In genomic region chr5:149827501-149827990, GRCh38 we compare ENCODE assay signal across 14 cellular contexts.
DNase-seq lines count a peak whose midpoint lies in the region; ATAC-seq and TF ChIP-seq lines count a peak whose summit lies in the region.
"Had no signal": no experiment of that assay in that cellular context is flagged by ENCODE, and none has a peak within 500 bp of the region (broad histone marks: within the 10 kb centered on the region; RNA-seq: fewer than 3 reads in every experiment).

No MANE protein-coding gene starts in this region.

- CTCF ChIA-PET in RWPE1 (lab: Yijun Ruan, JAX) (interaction anchor here (0.6 to 12.9 kb wide), 12 partner anchors 10 to 435 kb away, joined by 3 to 130 read pairs (median 6); no protein-coding TSS in a partner anchor), WTC11 (lab: Charles Lee) (interaction anchor here (0.7 to 17.9 kb wide), 18 partner anchors 10 to 230 kb away, joined by 3 to 298 read pairs (median 5); partner anchors contain the start of gene SLC26A2)

- no peak overlapping the region for H3K4ac ChIP-seq in trophoblast cell (ENCODE audit: low read depth, low read length)

- peak overlapping the region; percentile 65 for H3K14ac ChIP-seq in trophoblast cell (ENCODE audit: low read length)

- H3K4me2 ChIP-seq in trophoblast cell (ENCODE audit: low read length): no peak overlapping the region
- H3K4me2 ChIP-seq: KMS-11, PC-9 had no signal

- H4K91ac ChIP-seq in trophoblast cell (ENCODE audit: low read depth, low read length): peak overlapping the region; percentile 88

- peak overlapping the region; percentile 47 for H4K8ac ChIP-seq in trophoblast cell (ENCODE audit: low read depth, low read length)

- no peak overlapping the region for H3K9ac ChIP-seq in trophoblast cell (ENCODE audit: low read length)
- H3K9ac ChIP-seq: KMS-11 had no signal

- no peaks in the 10 kb centered on the region for H3K36me3 Mint-ChIP-seq in brain
- H3K36me3 Mint-ChIP-seq in stimulated activated memory B cell treated with anti-CD40 and anti-IgM and Interleukin-4, amounts not matched to agents 10 μg/mL and 1 μg/mL and 100 μg/mL, for 72 hours: peaks cover 36% of the 10 kb centered on the region
- H3K36me3 Mint-ChIP-seq in WTC11: peaks cover 7% of the 10 kb centered on the region

- H3K27ac ChIP-seq in RWPE1 (peak overlapping the region; percentile 51), trophoblast cell (ENCODE audit: low read depth, low read length) (peak overlapping the region; percentile 36), body of pancreas (no peak overlapping the region)
- H3K27ac ChIP-seq: KMS-11, PC-9 had no signal

- H3K4me1 Mint-ChIP-seq in brain (peaks cover 45% of the 10 kb centered on the region), WTC11 (peaks cover 13% of the 10 kb centered on the region)
- H3K4me1 Mint-ChIP-seq in stimulated activated memory B cell treated with anti-CD40 and anti-IgM and Interleukin-4, amounts not matched to agents 10 μg/mL and 1 μg/mL and 100 μg/mL, for 72 hours: peaks cover 19% of the 10 kb centered on the region

- peak overlapping the region; percentile 82 for H2BK120ac ChIP-seq in trophoblast cell (ENCODE audit: insufficient read depth, low read length, poor library complexity)

- POLR2A ChIA-PET in RWPE1 (lab: Yijun Ruan, JAX; ENCODE audit: low non-redundant PET) (no interaction called here), WTC11 (lab: Charles Lee) (interaction anchor here (0.7 kb wide), 1 partner anchor 171 kb away, joined by 3 read pairs; no protein-coding TSS in a partner anchor)

- no CpG with 5 or more reads among the region's 6 CpGs for WGBS in trophoblast cell (ENCODE audit: extremely low coverage, insufficient coverage, insufficient read length)
- WGBS in body of pancreas, 2 donors: 91 to 94% methylated on average over 5 to 6 of the region's 6 CpGs

- H3K4me3 ChIP-seq in trophoblast cell (ENCODE audit: low read depth, low read length) (no peak overlapping the region), body of pancreas (no peak overlapping the region)
- H3K4me3 ChIP-seq: PC-9 had no signal

- H3K9me3 ChIP-seq in trophoblast cell (ENCODE audit: insufficient read depth, low read depth, low read length) (no peaks in the 10 kb centered on the region), body of pancreas (no peaks in the 10 kb centered on the region)

- no peak overlapping the region for H3K4me3 Mint-ChIP-seq in brain
- no peak overlapping the region for H3K4me3 Mint-ChIP-seq in stimulated activated memory B cell treated with anti-CD40 and anti-IgM and Interleukin-4, amounts not matched to agents 10 μg/mL and 1 μg/mL and 100 μg/mL, for 72 hours
- no peak overlapping the region for H3K4me3 Mint-ChIP-seq in WTC11
- H3K4me3 Mint-ChIP-seq: H9 had no signal

- no peak overlapping the region for H2AFZ ChIP-seq in trophoblast cell (ENCODE audit: insufficient read depth, low read length, poor library complexity)
- H2AFZ ChIP-seq: PC-9 had no signal

- H3K9me3 Mint-ChIP-seq in brain (no peaks in the 10 kb centered on the region), WTC11 (no peaks in the 10 kb centered on the region)
- no peaks in the 10 kb centered on the region for H3K9me3 Mint-ChIP-seq in stimulated activated memory B cell treated with anti-CD40 and anti-IgM and Interleukin-4, amounts not matched to agents 10 μg/mL and 1 μg/mL and 100 μg/mL, for 72 hours
- H3K9me3 Mint-ChIP-seq: H9 had no signal

- intact Hi-C loops in body of pancreas (cut with DNase I): no loop called here

- H3K79me1 ChIP-seq in trophoblast cell (ENCODE audit: low read length): peaks cover 10% of the 10 kb centered on the region

- H4K12ac ChIP-seq in trophoblast cell (ENCODE audit: low read depth, low read length): no peak overlapping the region

- TF ChIP-seq POLR2A in body of pancreas (IDR thresholded peaks at IDR 0.05): no peak

- H3K36me3 ChIP-seq in trophoblast cell (ENCODE audit: control insufficient read depth in 1 of 2, insufficient read depth in 2 of 2, low read length in 2 of 2) (no peaks in the 10 kb centered on the region), body of pancreas (replicated peaks in 1 of 2; ENCODE audit: insufficient read depth in 1 of 2, low read depth in 2 of 2) (no peaks in the 10 kb centered on the region)

- H3K4me1 ChIP-seq in trophoblast cell (ENCODE audit: control insufficient read depth in 1 of 2, insufficient read depth in 2 of 2, low read length in 2 of 2) (peaks cover 15 to 21% of the 10 kb centered on the region in 2 experiments), body of pancreas (no peaks in the 10 kb centered on the region)

- no peak overlapping the region for H3K18ac ChIP-seq in trophoblast cell (ENCODE audit: low read length)

- H2AK5ac ChIP-seq in trophoblast cell (ENCODE audit: low read length): no peak overlapping the region

- H3K27me3 ChIP-seq in trophoblast cell (ENCODE audit: insufficient read depth, low read length) (no peaks in the 10 kb centered on the region), body of pancreas (no peaks in the 10 kb centered on the region)

- DNase-seq in RWPE1 (ENCODE audit: low spot score) (no peak), trophoblast cell (peak; percentile 94 to 98), inferior parietal cortex (ENCODE audit: extremely low spot score) (no peak), body of pancreas (no peak), WTC11 (ENCODE audit: low spot score) (no peak)
- DNase-seq: COR-L47, DMS153, H9, NCI-H1436 treated with DMSO at 0.1 percent for 48 hours, NCI-H510A, PC-9 had no signal

- H3K79me2 ChIP-seq in trophoblast cell (ENCODE audit: control insufficient read depth, insufficient read depth, low read length, poor library complexity): peaks cover 4% of the 10 kb centered on the region

- peak overlapping the region; percentile 91 for H2BK12ac ChIP-seq in trophoblast cell (ENCODE audit: low read length)

- peak overlapping the region; percentile 73 for H2BK5ac ChIP-seq in trophoblast cell (ENCODE audit: low read depth, low read length, poor library complexity)

- H3K27ac Mint-ChIP-seq in brain: peak overlapping the region in 3 of 5 experiments; percentile 30 to 75 (median 62)
- peak overlapping the region; percentile 53 for H3K27ac Mint-ChIP-seq in stimulated activated memory B cell treated with anti-CD40 and anti-IgM and Interleukin-4, amounts not matched to agents 10 μg/mL and 1 μg/mL and 100 μg/mL, for 72 hours
- H3K27ac Mint-ChIP-seq in WTC11: no peak overlapping the region
- H3K27ac Mint-ChIP-seq: H9 had no signal

- no peak for TF ChIP-seq CTCF in RWPE1 (conservative IDR thresholded peaks at IDR 0.05; ENCODE audit: low read depth)
- TF ChIP-seq CTCF in brain (conservative IDR thresholded peaks at IDR 0.05): no peak
- no peak for TF ChIP-seq CTCF in body of pancreas (IDR thresholded peaks at IDR 0.05)
- TF ChIP-seq CTCF in WTC11 (IDR thresholded peaks at IDR 0.05): no peak

- H3K23ac ChIP-seq in trophoblast cell (ENCODE audit: low read length): no peak overlapping the region

- no peak for ATAC-seq in stimulated activated memory B cell treated with anti-CD40 and anti-IgM and Interleukin-4, amounts not matched to agents 10 μg/mL and 1 μg/mL and 100 μg/mL, for 72 hours
- ATAC-seq in body of pancreas: no peak
- ATAC-seq in WTC11: no peak

- peaks cover 5% of the 10 kb centered on the region for H3K27me3 Mint-ChIP-seq in brain
- H3K27me3 Mint-ChIP-seq in stimulated activated memory B cell treated with anti-CD40 and anti-IgM and Interleukin-4, amounts not matched to agents 10 μg/mL and 1 μg/mL and 100 μg/mL, for 72 hours: no peaks in the 10 kb centered on the region
- H3K27me3 Mint-ChIP-seq in WTC11 (ENCODE audit: low read depth): no peaks in the 10 kb centered on the region

TF ChIP-seq in WTC11, 78 proteins besides CTCF, POLR2A, EP300 and RAD21:
- no peak for TF ChIP-seq NR2C2 (CRISPR knock-in tag; IDR thresholded peaks at IDR 0.05)
- TF ChIP-seq FOXP1 (CRISPR knock-in tag; IDR thresholded peaks at IDR 0.05; ENCODE audit: borderline replicate concordance): no peak
- no peak for TF ChIP-seq CREM (CRISPR knock-in tag; IDR thresholded peaks at IDR 0.05)
- no peak for TF ChIP-seq FOXK1 (CRISPR knock-in tag; IDR thresholded peaks at IDR 0.05)
- no peak for TF ChIP-seq SOX15 (CRISPR knock-in tag; IDR thresholded peaks at IDR 0.05)
- no peak for TF ChIP-seq NR1H2 (CRISPR knock-in tag; IDR thresholded peaks at IDR 0.05)

Comparison
In these comparisons a context has a peak if more than half of its experiments do, and no peak if none do; other contexts are left out.
1. DNase-seq: peak in trophoblast cell (2 of 2); none in RWPE1 (single experiment), inferior parietal cortex (single experiment), body of pancreas (0 of 4) and WTC11 (single experiment).
2. H3K27ac ChIP-seq: peak in RWPE1 (single experiment) and trophoblast cell (single experiment); none in body of pancreas (0 of 4).